Comparison of ENCODE assay signal across 26 cellular contexts in the genomic region with DNA sequence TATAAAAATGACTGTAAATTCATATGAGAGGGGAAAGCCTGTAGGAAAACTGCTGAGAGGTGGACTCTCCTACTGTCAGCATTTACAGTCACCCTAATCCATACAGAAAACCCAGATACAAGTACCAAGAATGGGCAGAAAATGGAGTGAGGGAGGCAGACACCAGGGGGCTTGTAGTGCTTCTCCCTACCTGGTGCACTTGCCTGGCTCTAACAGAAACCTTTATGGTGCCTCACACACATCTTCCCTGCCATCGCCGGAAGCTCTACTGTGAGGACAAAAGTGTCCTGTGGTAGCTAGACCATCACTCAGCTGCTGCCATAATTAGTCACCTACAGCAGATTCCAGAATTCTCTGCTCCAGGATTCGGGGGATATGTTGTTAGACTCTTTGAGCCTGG.
"Had no signal": no experiment of that assay in that cellular context is flagged by ENCODE, and none has a peak within 500 bp of the region (broad histone marks: within the 10 kb centered on the region; RNA-seq: fewer than 3 reads in every experiment).

No MANE protein-coding gene starts in this region.

- H3K36me3 Mint-ChIP-seq: activated naive CD4-positive, alpha-beta T cell treated with anti-CD3 and anti-CD28 coated beads, Interleukin-2, amount 50 U/mL, for 72 hours; brain; naive B cell had no signal

- H3K4me1 ChIP-seq: sigmoid colon, testis, vagina had no signal

- H3K36me3 ChIP-seq: sigmoid colon, vagina, WERI-Rb-1 had no signal

- H2AFZ ChIP-seq: hepatocyte had no signal

- ATAC-seq: activated naive CD4-positive, alpha-beta T cell treated with anti-CD3 and anti-CD28 coated beads, Interleukin-2, amount 50 U/mL, for 72 hours; activated T-helper 17 cell treated with anti-CD3 and anti-CD28 coated beads, Interleukin-2, amount 50 U/mL, for 72 hours; left colon had no signal

- H3K27ac Mint-ChIP-seq: activated naive CD4-positive, alpha-beta T cell treated with anti-CD3 and anti-CD28 coated beads, Interleukin-2, amount 50 U/mL, for 72 hours; activated T-cell treated with anti-CD3 and anti-CD28 coated beads, Interleukin-2, amount 50 U/mL, for 24 hours; activated T-helper 17 cell treated with anti-CD3 and anti-CD28 coated beads, Interleukin-2, amount 50 U/mL, for 72 hours; brain; naive B cell had no signal

- H3K4me3 ChIP-seq: hepatocyte, sigmoid colon, smooth muscle cell, testis, vagina had no signal

- H3K27me3 Mint-ChIP-seq: activated T-cell treated with anti-CD3 and anti-CD28 coated beads, Interleukin-2, amount 50 U/mL, for 24 hours; activated T-helper 17 cell treated with anti-CD3 and anti-CD28 coated beads, Interleukin-2, amount 50 U/mL, for 72 hours; brain; naive B cell had no signal

- H3K27ac ChIP-seq: hepatocyte, sigmoid colon, testis, vagina, WERI-Rb-1 had no signal

- DNase-seq: activated CD4-positive, alpha-beta T cell treated with anti-CD3 and anti-CD28 coated beads, Interleukin-2, amount 50 U/mL, for 4 hours; activated CD8-positive, alpha-beta memory T cell treated with anti-CD3 and anti-CD28 coated beads for 24 hours; activated CD8-positive, alpha-beta memory T cell treated with anti-CD3 and anti-CD28 coated beads, Interleukin-2, amount 50 U/mL, for 4 hours; activated T-cell treated with anti-CD3 and anti-CD28 coated beads, Interleukin-2, amount 50 U/mL, for 24 hours; aorta; caudate nucleus; dermis blood vessel endothelial cell; effector CD8-positive, alpha-beta T cell; foreskin melanocyte; left colon; mesenchymal stem cell; naive B cell; posterior cingulate gyrus; sigmoid colon; stimulated activated CD4-positive, alpha-beta T cell treated with anti-CD3 and anti-CD28 coated beads, Interleukin-15, amount 100 ng/mL, for 24 hours; stimulated activated naive CD4-positive, alpha-beta T cell; testis; trophoblast cell; WERI-Rb-1 had no signal

- H3K9me3 Mint-ChIP-seq: activated T-cell treated with anti-CD3 and anti-CD28 coated beads, Interleukin-2, amount 50 U/mL, for 24 hours; activated T-helper 17 cell treated with anti-CD3 and anti-CD28 coated beads, Interleukin-2, amount 50 U/mL, for 72 hours; brain; naive B cell; neural crest cell had no signal

- H3K4me2 ChIP-seq: hepatocyte, smooth muscle cell had no signal

- H3K79me2 ChIP-seq: hepatocyte had no signal

- H3K27me3 ChIP-seq: hepatocyte, sigmoid colon, testis, vagina had no signal

- H3K4me1 Mint-ChIP-seq: activated T-helper 17 cell treated with anti-CD3 and anti-CD28 coated beads, Interleukin-2, amount 50 U/mL, for 72 hours; brain; naive B cell had no signal

- H3K9me3 ChIP-seq: sigmoid colon, testis, vagina had no signal

- H3K4me3 Mint-ChIP-seq: activated T-cell treated with anti-CD3 and anti-CD28 coated beads, Interleukin-2, amount 50 U/mL, for 24 hours; activated T-helper 17 cell treated with anti-CD3 and anti-CD28 coated beads, Interleukin-2, amount 50 U/mL, for 72 hours; brain; naive B cell; neural crest cell had no signal
